Comparison of ENCODE assay signal across 8 cellular contexts in genomic region chrX:2897690-2898623, GRCh38. TPM values are rescaled to one million over a fixed set of nuclear protein-coding genes. Genes with fewer than 3 reads are reported as not detected.
A peak's percentile ranks its signal among the peaks of the same experiment; 100 is the strongest.
DNase-seq lines count a peak whose midpoint lies in the region; ATAC-seq and TF ChIP-seq lines count a peak whose summit lies in the region.
"Not testable (repeated sequence)": the region's sequence is repeated elsewhere in the genome, so short reads cannot be mapped to it uniquely, and the experiment has no call there.

No MANE protein-coding gene starts in this region.

- ATAC-seq in GM21423 (IDR thresholded peaks at IDR 0.05; ENCODE audit: unreplicated experiment) = peak; percentile 55
- peak; percentile 47 for ATAC-seq in memory B cell (ENCODE audit: low read depth)

- WGBS in esophagus squamous epithelium, 2 donors = 14 to 16% methylated on average over 7 to 17 of the region's 22 CpGs
- WGBS in smooth muscle cell (ENCODE audit: low lambda C conversion rate) = 11% methylated on average over 22 of the region's 22 CpGs

- peak overlapping the region; percentile 70 for H3K4me2 ChIP-seq in smooth muscle cell

- H3K4me3 ChIP-seq in SJCRH30 (peak overlapping the region; percentile 24), esophagus squamous epithelium (peak overlapping the region in 2 of 4 donors; percentile 14 to 31), smooth muscle cell (peak overlapping the region; percentile 17)

- not testable (repeated sequence) for H3K4me1 Mint-ChIP-seq in activated naive CD4-positive, alpha-beta T cell treated with anti-CD3 and anti-CD28 coated beads, Interleukin-2, amount 50 U/mL, for 24 hours; memory B cell

- H3K4me3 Mint-ChIP-seq in activated naive CD4-positive, alpha-beta T cell treated with anti-CD3 and anti-CD28 coated beads, Interleukin-2, amount 50 U/mL, for 24 hours = peak overlapping the region; percentile 6
- H3K4me3 Mint-ChIP-seq in memory B cell = peak overlapping the region; percentile 51

- H3K27me3 ChIP-seq in SJCRH30; esophagus squamous epithelium; smooth muscle cell (ENCODE audit: low read depth): not testable (repeated sequence)

- not testable (repeated sequence) for TF ChIP-seq RAD21 in Ishikawa (IDR thresholded peaks at IDR 0.05; ENCODE audit: low read depth)

- H3F3A ChIP-seq in smooth muscle cell (ENCODE audit: low read depth) = peaks cover 31% of the 10 kb centered on the region

- not testable (repeated sequence) for TF ChIP-seq POLR2A in esophagus squamous epithelium (IDR thresholded peaks at IDR 0.05)

- TF ChIP-seq EP300 in Ishikawa (IDR thresholded peaks at IDR 0.05; ENCODE audit: borderline replicate concordance) = not testable (repeated sequence)

- DNase-seq in CMK (ENCODE audit: low read depth) (peak; percentile 27), SJCRH30 (peak in 1 of 2 experiments; percentile 7)
- not testable (repeated sequence) for DNase-seq in esophagus squamous epithelium (lab: John Stamatoyannopoulos, UW); memory B cell (ENCODE audit: low spot score in 2 of 2); smooth muscle cell (lab: John Stamatoyannopoulos, UW; ENCODE audit: unreplicated experiment)

- H3K27ac Mint-ChIP-seq in activated naive CD4-positive, alpha-beta T cell treated with anti-CD3 and anti-CD28 coated beads, Interleukin-2, amount 50 U/mL, for 24 hours; memory B cell: not testable (repeated sequence)

- peak overlapping the region; percentile 25 for H3K9ac ChIP-seq in smooth muscle cell (ENCODE audit: low read depth)

- H3K36me3 Mint-ChIP-seq in activated naive CD4-positive, alpha-beta T cell treated with anti-CD3 and anti-CD28 coated beads, Interleukin-2, amount 50 U/mL, for 24 hours; memory B cell: not testable (repeated sequence)

- not testable (repeated sequence) for H2AFZ ChIP-seq in smooth muscle cell (ENCODE audit: low read depth)

- not testable (repeated sequence) for H3K36me3 ChIP-seq in SJCRH30; esophagus squamous epithelium; smooth muscle cell (ENCODE audit: low read depth)

- H3K4me1 ChIP-seq in SJCRH30 = not testable (repeated sequence)
- H3K4me1 ChIP-seq in esophagus squamous epithelium = peaks cover 16 to 38% (median 16%) of the 10 kb centered on the region in 3 donors
- peaks cover 19% of the 10 kb centered on the region for H3K4me1 ChIP-seq in smooth muscle cell (ENCODE audit: low read depth)

- H3K9me3 Mint-ChIP-seq in activated naive CD4-positive, alpha-beta T cell treated with anti-CD3 and anti-CD28 coated beads, Interleukin-2, amount 50 U/mL, for 24 hours; memory B cell: not testable (repeated sequence)

- intact Hi-C loops in esophagus squamous epithelium (cut with DNase I) = not testable (repeated sequence)

- not testable (repeated sequence) for H3K79me2 ChIP-seq in smooth muscle cell (ENCODE audit: low read depth)

- H3K27me3 Mint-ChIP-seq in activated naive CD4-positive, alpha-beta T cell treated with anti-CD3 and anti-CD28 coated beads, Interleukin-2, amount 50 U/mL, for 24 hours; memory B cell: not testable (repeated sequence)

- H4K20me1 ChIP-seq in smooth muscle cell (ENCODE audit: low read depth) = not testable (repeated sequence)

- not testable (repeated sequence) for H3K27ac ChIP-seq in SJCRH30
- H3K27ac ChIP-seq in esophagus squamous epithelium (peak overlapping the region; percentile 19 to 70 (median 60)), smooth muscle cell (ENCODE audit: low read depth) (peak overlapping the region; percentile 86)

- TF ChIP-seq CTCF in esophagus squamous epithelium (IDR thresholded peaks at IDR 0.05); smooth muscle cell (IDR thresholded peaks at IDR 0.05; ENCODE audit: borderline replicate concordance, insufficient read depth, poor library complexity, severe bottlenecking): not testable (repeated sequence)

- not testable (repeated sequence) for H3K9me3 ChIP-seq in SJCRH30 (replicated peaks); esophagus squamous epithelium; smooth muscle cell (replicated peaks; ENCODE audit: low read depth)

TF ChIP-seq in Ishikawa, 13 proteins besides CTCF, POLR2A, EP300 and RAD21:
- TF ChIP-seq FOXM1 (IDR thresholded peaks at IDR 0.05; ENCODE audit: borderline replicate concordance, low read depth) (0 out of 2 replicates have a peak, but pooled peaks have one; percentile 23), MAX (IDR thresholded peaks at IDR 0.05) (peak; percentile 60; the same call in 1 of the 2 replicates)

RNA-seq across cellular contexts. Expression of gene ARSD, which starts 31.2 kb away (rescaled TPM):
- 0.16 and 0.41 TPM in 2 replicates for total RNA-seq in SJCRH30 (2014; rRNA removed; shearing (Covaris generic))
- total RNA-seq in esophagus squamous epithelium (10 to 100 TPM in 3 of 4 donors, 1 to 10 TPM in 1; 9.7 to 25.5 (median 19.2) TPM), smooth muscle cell (17.1 and 30.7 TPM in 2 replicates)
- polyA plus RNA-seq in smooth muscle cell = 21.1 and 25.6 TPM in 2 replicates
